In genomic region chr6:113909224-113909856, GRCh38 we compare ENCODE assay signal across 9 cellular contexts. TPM values are rescaled to one million over a fixed set of nuclear protein-coding genes. Genes with fewer than 3 reads are reported as not detected.
DNase-seq lines count a peak whose midpoint lies in the region; ATAC-seq and TF ChIP-seq lines count a peak whose summit lies in the region.
"Had no signal": no experiment of that assay in that cellular context is flagged by ENCODE, and none has a peak within 500 bp of the region (broad histone marks: within the 10 kb centered on the region; RNA-seq: fewer than 3 reads in every experiment).

No MANE protein-coding gene starts in this region.

- no peaks in the 10 kb centered on the region for H3K9me3 Mint-ChIP-seq in CD4-positive, alpha-beta T cell
- no peaks in the 10 kb centered on the region for H3K9me3 Mint-ChIP-seq in activated naive CD8-positive, alpha-beta T cell treated with anti-CD3 and anti-CD28 coated beads for 36 hours
- H3K9me3 Mint-ChIP-seq: naive thymus-derived CD8-positive, alpha-beta T cell had no signal

- CTCF ChIA-PET in CD4-positive, alpha-beta T cell (lab: Charles Lee) = interaction anchor here (0.7 to 1.7 kb wide), 4 partner anchors 12 to 1729 kb away, joined by 3 to 6 read pairs (median 3); no protein-coding TSS in a partner anchor

- no peak for ATAC-seq in CD4-positive, alpha-beta T cell (ENCODE audit: poor library complexity)
- no peak for ATAC-seq in GM21825 (IDR thresholded peaks at IDR 0.05; ENCODE audit: unreplicated experiment)

- no peak overlapping the region for H3K27ac ChIP-seq in CD4-positive, alpha-beta T cell (ENCODE audit: low read depth, low read length)

- H3K4me1 Mint-ChIP-seq in CD4-positive, alpha-beta T cell (ENCODE audit: low read depth) = peaks cover 4% of the 10 kb centered on the region
- H3K4me1 Mint-ChIP-seq in activated naive CD8-positive, alpha-beta T cell treated with anti-CD3 and anti-CD28 coated beads for 36 hours = no peaks in the 10 kb centered on the region

- peak; percentile 84 for TF ChIP-seq CTCF in CD4-positive, alpha-beta T cell (IDR thresholded peaks at IDR 0.05)
- peak; percentile 54 for TF ChIP-seq CTCF in LNCaP clone FGC (IDR thresholded peaks at IDR 0.05; ENCODE audit: control insufficient read depth, extremely low read depth, insufficient read depth)

- H3K9me3 ChIP-seq in CD4-positive, alpha-beta T cell (ENCODE audit: control insufficient read depth, low read length) = no peaks in the 10 kb centered on the region

- H3K4me3 Mint-ChIP-seq in CD4-positive, alpha-beta T cell = no peak overlapping the region
- no peak overlapping the region for H3K4me3 Mint-ChIP-seq in activated naive CD8-positive, alpha-beta T cell treated with anti-CD3 and anti-CD28 coated beads for 36 hours
- H3K4me3 Mint-ChIP-seq: naive thymus-derived CD8-positive, alpha-beta T cell had no signal

- POLR2A ChIA-PET in CD4-positive, alpha-beta T cell (lab: Charles Lee) = no interaction called here

- no peak for DNase-seq in CD4-positive, alpha-beta T cell
- DNase-seq in GM19240 (ENCODE audit: insufficient read length, low spot score) = peak; percentile 4
- peak; percentile 11 for DNase-seq in LNCaP clone FGC (ENCODE audit: low read depth)
- peak; percentile 29 for DNase-seq in OCI-M2 (lab: John Stamatoyannopoulos, UW; ENCODE audit: unreplicated experiment)
- peak; percentile 69 to 79 for DNase-seq in dermis microvascular lymphatic vessel endothelial cell (ENCODE audit: low read depth in 2 of 2)
- DNase-seq in myocyte (ENCODE audit: low read depth) = peak; percentile 79
- DNase-seq in activated naive CD8-positive, alpha-beta T cell treated with anti-CD3 and anti-CD28 coated beads for 36 hours = no peak

- no peaks in the 10 kb centered on the region for H3K36me3 Mint-ChIP-seq in CD4-positive, alpha-beta T cell (ENCODE audit: low read depth)
- no peaks in the 10 kb centered on the region for H3K36me3 Mint-ChIP-seq in activated naive CD8-positive, alpha-beta T cell treated with anti-CD3 and anti-CD28 coated beads for 36 hours
- H3K36me3 Mint-ChIP-seq: naive thymus-derived CD8-positive, alpha-beta T cell had no signal

- H3K27me3 Mint-ChIP-seq in CD4-positive, alpha-beta T cell = peaks cover 11% of the 10 kb centered on the region
- H3K27me3 Mint-ChIP-seq in activated naive CD8-positive, alpha-beta T cell treated with anti-CD3 and anti-CD28 coated beads for 36 hours = no peaks in the 10 kb centered on the region

- no peaks in the 10 kb centered on the region for H3K27me3 ChIP-seq in CD4-positive, alpha-beta T cell (ENCODE audit: control insufficient read depth, insufficient read depth, low read length)

- intact Hi-C loops in CD4-positive, alpha-beta T cell (cut with DNase I, micrococcal nuclease) = loop anchor here (1.0 to 2.0 kb wide), 2 partner anchors 1729 kb away; no protein-coding TSS in a partner anchor

- no peak overlapping the region for H3K4me3 ChIP-seq in LNCaP clone FGC (ENCODE audit: low read depth, low read length)

- H3K27ac Mint-ChIP-seq in CD4-positive, alpha-beta T cell = no peak overlapping the region
- no peak overlapping the region for H3K27ac Mint-ChIP-seq in activated naive CD8-positive, alpha-beta T cell treated with anti-CD3 and anti-CD28 coated beads for 36 hours
- H3K27ac Mint-ChIP-seq: naive thymus-derived CD8-positive, alpha-beta T cell had no signal

RNA-seq across cellular contexts. Expression of gene MARCKS, which starts 52.2 kb away (rescaled TPM):
- total RNA-seq in CD4-positive, alpha-beta T cell = under 1 TPM; 0.63 to 0.70 TPM
- total RNA-seq in dermis microvascular lymphatic vessel endothelial cell = 218 and 247 TPM in 2 replicates
- total RNA-seq in myocyte = 89.0 and 103 TPM in 2 replicates
- 108 TPM for polyA plus RNA-seq in myocyte (2012)
- total RNA-seq in activated naive CD8-positive, alpha-beta T cell treated with anti-CD3 and anti-CD28 coated beads for 36 hours = under 1 TPM; 0.62 to 0.70 TPM
- polyA plus RNA-seq: naive thymus-derived CD8-positive, alpha-beta T cell had no signal

Comparison
In these comparisons a context has a peak if more than half of its experiments do, and no peak if none do; other contexts are left out.
1. DNase-seq: peak in GM19240 (single experiment), LNCaP clone FGC (single experiment), OCI-M2 (single experiment), dermis microvascular lymphatic vessel endothelial cell (2 of 2) and myocyte (single experiment); none in CD4-positive, alpha-beta T cell (0 of 10) and activated naive CD8-positive, alpha-beta T cell treated with anti-CD3 and anti-CD28 coated beads for 36 hours (single experiment).
2. RNA of gene MARCKS, which starts 52.2 kb away (total RNA-seq): 218 to 247 TPM in dermis microvascular lymphatic vessel endothelial cell and 89.0 to 103 TPM in myocyte; 0.62 to 0.70 TPM in activated naive CD8-positive, alpha-beta T cell treated with anti-CD3 and anti-CD28 coated beads for 36 hours and 0.63 to 0.70 TPM in CD4-positive, alpha-beta T cell; every median in the first group is over 10 times any median in the second.